Comparison of ENCODE assay signal across 36 cellular contexts in the genomic region with DNA sequence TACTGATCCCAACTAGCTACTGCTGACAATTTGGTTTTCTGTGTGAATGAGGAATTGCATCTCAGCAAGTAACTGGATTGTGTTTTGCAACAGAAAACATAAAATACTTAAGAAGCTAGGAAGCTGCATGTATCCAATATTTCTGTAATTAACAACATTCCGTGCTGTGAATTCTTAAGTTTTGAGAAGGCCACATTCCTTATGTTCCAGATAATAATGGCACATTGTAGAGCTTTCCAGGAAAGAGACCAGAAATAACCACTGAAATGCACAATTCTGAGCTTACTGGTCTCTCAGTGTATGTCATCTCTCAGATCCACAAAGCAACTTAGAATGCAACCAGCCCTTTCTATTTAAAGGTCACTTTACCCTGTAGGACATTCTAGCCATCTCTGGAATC.
"Had no signal": no experiment of that assay in that cellular context is flagged by ENCODE, and none has a peak within 500 bp of the region (broad histone marks: within the 10 kb centered on the region; RNA-seq: fewer than 3 reads in every experiment).

No MANE protein-coding gene starts in this region.

- H3K27me3 Mint-ChIP-seq: activated CD4-positive, alpha-beta memory T cell treated with anti-CD3 and anti-CD28 coated beads, Interleukin-2, amount 10 ng/mL, durations not matched to agents 7 days and 5 days; activated CD8-positive, alpha-beta memory T cell treated with anti-CD3 and anti-CD28 coated beads, Interleukin-2, amount 10 ng/mL, durations not matched to agents 7 days and 5 days; activated naive CD4-positive, alpha-beta T cell treated with anti-CD3 and anti-CD28 coated beads, Interleukin-2, amount 10 ng/mL, durations not matched to agents 7 days and 5 days; activated naive CD8-positive, alpha-beta T cell; activated naive CD8-positive, alpha-beta T cell treated with anti-CD3 and anti-CD28 coated beads, Interleukin-2, amount 50 U/mL, for 24 hours; T-cell; T-helper 17 cell had no signal

- H3K9ac ChIP-seq: SK-N-SH had no signal

- H3K9me3 Mint-ChIP-seq: activated CD4-positive, alpha-beta memory T cell treated with anti-CD3 and anti-CD28 coated beads, Interleukin-2, amount 10 ng/mL, durations not matched to agents 7 days and 5 days; activated naive CD4-positive, alpha-beta T cell treated with anti-CD3 and anti-CD28 coated beads, Interleukin-2, amount 10 ng/mL, durations not matched to agents 7 days and 5 days had no signal

- H3K9me3 ChIP-seq: Peyer's patch, SJSA1, SK-N-SH had no signal

- H3K36me3 ChIP-seq: cardiac muscle cell, Peyer's patch, SJSA1 had no signal

- H3K27me3 ChIP-seq: cardiac muscle cell, Peyer's patch, SJSA1 had no signal

- H3K4me3 ChIP-seq: cardiac muscle cell, K562, Peyer's patch, SJSA1 had no signal

- H3K27ac ChIP-seq: cardiac muscle cell, Peyer's patch, SJSA1, VCaP had no signal

- H3K4me3 Mint-ChIP-seq: activated CD4-positive, alpha-beta memory T cell treated with anti-CD3 and anti-CD28 coated beads, Interleukin-2, amount 10 ng/mL, durations not matched to agents 7 days and 5 days; activated CD8-positive, alpha-beta memory T cell treated with anti-CD3 and anti-CD28 coated beads, Interleukin-2, amount 10 ng/mL, durations not matched to agents 7 days and 5 days; activated naive CD4-positive, alpha-beta T cell treated with anti-CD3 and anti-CD28 coated beads, Interleukin-2, amount 10 ng/mL, durations not matched to agents 7 days and 5 days; activated naive CD8-positive, alpha-beta T cell; activated naive CD8-positive, alpha-beta T cell treated with anti-CD3 and anti-CD28 coated beads, Interleukin-2, amount 50 U/mL, for 24 hours; T-cell; T-helper 17 cell had no signal

- H3K27ac Mint-ChIP-seq: activated CD4-positive, alpha-beta memory T cell treated with anti-CD3 and anti-CD28 coated beads, Interleukin-2, amount 10 ng/mL, durations not matched to agents 7 days and 5 days; activated CD8-positive, alpha-beta memory T cell treated with anti-CD3 and anti-CD28 coated beads, Interleukin-2, amount 10 ng/mL, durations not matched to agents 7 days and 5 days; activated naive CD4-positive, alpha-beta T cell treated with anti-CD3 and anti-CD28 coated beads, Interleukin-2, amount 10 ng/mL, durations not matched to agents 7 days and 5 days; activated naive CD8-positive, alpha-beta T cell; activated naive CD8-positive, alpha-beta T cell treated with anti-CD3 and anti-CD28 coated beads, Interleukin-2, amount 50 U/mL, for 24 hours; T-cell; T-helper 17 cell had no signal

- H3K4me1 Mint-ChIP-seq: activated CD4-positive, alpha-beta memory T cell treated with anti-CD3 and anti-CD28 coated beads, Interleukin-2, amount 10 ng/mL, durations not matched to agents 7 days and 5 days; activated CD8-positive, alpha-beta memory T cell treated with anti-CD3 and anti-CD28 coated beads, Interleukin-2, amount 10 ng/mL, durations not matched to agents 7 days and 5 days; activated naive CD4-positive, alpha-beta T cell treated with anti-CD3 and anti-CD28 coated beads, Interleukin-2, amount 10 ng/mL, durations not matched to agents 7 days and 5 days; activated naive CD8-positive, alpha-beta T cell treated with anti-CD3 and anti-CD28 coated beads, Interleukin-2, amount 50 U/mL, for 24 hours; T-cell; T-helper 17 cell had no signal

- H3K36me3 Mint-ChIP-seq: activated CD8-positive, alpha-beta memory T cell treated with anti-CD3 and anti-CD28 coated beads, Interleukin-2, amount 10 ng/mL, durations not matched to agents 7 days and 5 days; activated naive CD4-positive, alpha-beta T cell treated with anti-CD3 and anti-CD28 coated beads, Interleukin-2, amount 10 ng/mL, durations not matched to agents 7 days and 5 days; activated naive CD8-positive, alpha-beta T cell; T-cell had no signal

- H3K4me1 ChIP-seq: Peyer's patch, SJSA1 had no signal

- DNase-seq: activated CD4-positive, alpha-beta memory T cell treated with anti-CD3 and anti-CD28 coated beads, Interleukin-2, amount 10 ng/mL, durations not matched to agents 7 days and 5 days; activated CD4-positive, alpha-beta T cell treated with anti-CD3 and anti-CD28 coated beads for 1 hour; activated CD4-positive, alpha-beta T cell treated with anti-CD3 and anti-CD28 coated beads for 48 hours; activated CD4-positive, CD25-positive, alpha-beta regulatory T cell; activated CD8-positive, alpha-beta memory T cell treated with anti-CD3 and anti-CD28 coated beads for 24 hours; activated CD8-positive, alpha-beta memory T cell treated with anti-CD3 and anti-CD28 coated beads, Interleukin-2, amount 10 ng/mL, durations not matched to agents 7 days and 5 days; activated CD8-positive, alpha-beta memory T cell treated with anti-CD3 and anti-CD28 coated beads, Interleukin-2, amount 50 U/mL, for 48 hours; activated effector memory CD4-positive, alpha-beta T cell treated with Interleukin-2 at 50 U/mL for 16 hours; activated naive CD4-positive, alpha-beta T cell treated with anti-CD3 and anti-CD28 coated beads, Interleukin-2, amount 10 ng/mL, durations not matched to agents 7 days and 5 days; activated naive CD8-positive, alpha-beta T cell treated with anti-CD3 and anti-CD28 coated beads, Interleukin-2, amount 50 U/mL, for 24 hours; activated T-cell treated with anti-CD3 and anti-CD28 coated beads, Interleukin-2, amount 50 U/mL, for 48 hours; anterior cingulate cortex; NCI-H1092 treated with DMSO at 0.1 percent for 48 hours; NCI-H1417; NCI-H146; NCI-H187; NCI-H2029 treated with DMSO at 0.1 percent for 48 hours; NCI-H2107; NCI-H2171; NCI-H510A; NCI-H526; NCI-H748 treated with DMSO at 0.1 percent for 48 hours; NK-92 treated with Interleukin-12 subunit alpha and Interleukin-12 subunit beta, amount 100 ng/mL, for 24 hours; PC-3; Peyer's patch; RPMI8226; SHP77 treated with DMSO at 0.1 percent for 48 hours; SK-N-SH; T-cell; T-helper 17 cell; T-helper 9 cell had no signal

- H3K4me2 ChIP-seq: SK-N-SH had no signal
